1 cellular context compared by ENCODE assay signal in genomic region chr9:94941211-94941875, GRCh38.
A peak's percentile ranks its signal among the peaks of the same experiment; 100 is the strongest.
TF ChIP-seq lines count a peak whose summit lies in the region.

No MANE protein-coding gene starts in this region.

TF ChIP-seq in HepG2, 621 proteins besides CTCF, POLR2A, EP300 and RAD21 (continued from another document and continues in another):
- no peak for TF ChIP-seq ZNF646 (CRISPR knock-in tag; IDR thresholded peaks at IDR 0.05)
- TF ChIP-seq MAFK (conservative IDR thresholded peaks at IDR 0.05 in 1 of 2, IDR thresholded peaks at IDR 0.05 in 1 of 2; ENCODE audit: low read length in 2 of 2), result peak; percentile 16 to 30; a peak in 1 of 4 replicates
- no peak for TF ChIP-seq ZNF75D (CRISPR knock-in tag; IDR thresholded peaks at IDR 0.05; ENCODE audit: borderline replicate concordance)
- peak; percentile 87; the same call in 1 of the 2 replicates for TF ChIP-seq MEIS1 (CRISPR knock-in tag; IDR thresholded peaks at IDR 0.05; ENCODE audit: borderline replicate concordance)
- TF ChIP-seq ATF4 (CRISPR knock-in tag; IDR thresholded peaks at IDR 0.05), result no peak
- TF ChIP-seq SMC3 (IDR thresholded peaks at IDR 0.05; ENCODE audit: low read length), result peak; percentile 48; the same call in 1 of the 2 replicates
- TF ChIP-seq ARID3A (IDR thresholded peaks at IDR 0.05; ENCODE audit: low read depth, low read length), result peak; percentile 65; the same call in 1 of the 2 replicates
- no peak for TF ChIP-seq BRD4 (CRISPR knock-in tag; IDR thresholded peaks at IDR 0.05)
- no peak for TF ChIP-seq TFE3 (CRISPR knock-in tag; IDR thresholded peaks at IDR 0.05)
- no peak for TF ChIP-seq ZSCAN30 (CRISPR knock-in tag; IDR thresholded peaks at IDR 0.05)
- TF ChIP-seq NFIB (CRISPR knock-in tag; IDR thresholded peaks at IDR 0.05; ENCODE audit: borderline replicate concordance), result no peak
- no peak; the same call in 1 of the 2 replicates for TF ChIP-seq ZNF746 (CRISPR knock-in tag; IDR thresholded peaks at IDR 0.05)
- peak; percentile 84 for TF ChIP-seq HOMEZ (CRISPR knock-in tag; IDR thresholded peaks at IDR 0.05; ENCODE audit: low read depth)
- no peak for TF ChIP-seq THYN1 (CRISPR knock-in tag; IDR thresholded peaks at IDR 0.05; ENCODE audit: borderline replicate concordance, low read depth)
- TF ChIP-seq ZKSCAN5 (CRISPR knock-in tag; IDR thresholded peaks at IDR 0.05), result no peak
- no peak for TF ChIP-seq U2AF2 (IDR thresholded peaks at IDR 0.05; ENCODE audit: low read depth, low read length)
- no peak for TF ChIP-seq ZFX (CRISPR knock-in tag; IDR thresholded peaks at IDR 0.05; ENCODE audit: low read depth)
- TF ChIP-seq KDM4B (CRISPR knock-in tag; IDR thresholded peaks at IDR 0.05), result no peak
- no peak for TF ChIP-seq ZNF672 (CRISPR knock-in tag; IDR thresholded peaks at IDR 0.05)
- TF ChIP-seq ZNF17 (CRISPR knock-in tag; IDR thresholded peaks at IDR 0.05), result no peak
- no peak for TF ChIP-seq KDM5A (IDR thresholded peaks at IDR 0.05; ENCODE audit: borderline replicate concordance, low read length)
- TF ChIP-seq PBX2 (CRISPR knock-in tag; IDR thresholded peaks at IDR 0.05), result peak; percentile 57; the same call in 1 of the 2 replicates
- peak; percentile 33; the same call in 1 of the 2 replicates for TF ChIP-seq SOX13 (IDR thresholded peaks at IDR 0.05)
- TF ChIP-seq SOX13 (CRISPR knock-in tag; conservative IDR thresholded peaks at IDR 0.05 in 1 of 2, IDR thresholded peaks at IDR 0.05 in 1 of 2), result peak in 1 of 2 experiments; percentile 74; a peak in 2 of 4 replicates
- no peak for TF ChIP-seq ATF5 (CRISPR knock-in tag; IDR thresholded peaks at IDR 0.05; ENCODE audit: low read depth)
- TF ChIP-seq ZNF678 (CRISPR knock-in tag; IDR thresholded peaks at IDR 0.05), result no peak
- TF ChIP-seq ZNF280D (CRISPR knock-in tag; IDR thresholded peaks at IDR 0.05), result 0 out of 2 replicates have a peak, but pooled peaks have one; percentile 54
- no peak for TF ChIP-seq ZBTB44 (CRISPR knock-in tag; IDR thresholded peaks at IDR 0.05)
- TF ChIP-seq ZNF121 (CRISPR knock-in tag; IDR thresholded peaks at IDR 0.05), result no peak
- TF ChIP-seq TFAP4 (IDR thresholded peaks at IDR 0.05; ENCODE audit: borderline replicate concordance, low read depth), result peak; percentile 21; the same call in 1 of the 2 replicates
- no peak for TF ChIP-seq DBP (CRISPR knock-in tag; IDR thresholded peaks at IDR 0.05; ENCODE audit: not compliant biosample characterization)
- TF ChIP-seq DR1 (CRISPR knock-in tag; IDR thresholded peaks at IDR 0.05), result no peak
- no peak for TF ChIP-seq HNRNPK (IDR thresholded peaks at IDR 0.05; ENCODE audit: low read depth, low read length, poor library complexity, severe bottlenecking)
- no peak; the same call in 1 of the 2 replicates for TF ChIP-seq KDM3A (CRISPR knock-in tag; IDR thresholded peaks at IDR 0.05; ENCODE audit: low read depth)
- TF ChIP-seq ZNF549 (CRISPR knock-in tag; IDR thresholded peaks at IDR 0.05), result peak; percentile 73; the same call in 1 of the 2 replicates
- no peak for TF ChIP-seq KLF13 (CRISPR knock-in tag; IDR thresholded peaks at IDR 0.05)
- TF ChIP-seq ASH2L (IDR thresholded peaks at IDR 0.05; ENCODE audit: insufficient read length, low read depth, low read length), result peak; percentile 82
